17 cellular contexts compared by ENCODE assay signal in genomic region chrX:13808293-13808692, GRCh38. TPM values are rescaled to one million over a fixed set of nuclear protein-coding genes. Genes with fewer than 3 reads are reported as not detected.
"Had no signal": no experiment of that assay in that cellular context is flagged by ENCODE, and none has a peak within 500 bp of the region (broad histone marks: within the 10 kb centered on the region; RNA-seq: fewer than 3 reads in every experiment).

No MANE protein-coding gene starts in this region.

- H3K9me3 ChIP-seq: ascending aorta, heart left ventricle, right atrium auricular region, vagina had no signal

- ATAC-seq: heart left ventricle; left lobe of liver; stimulated activated naive CD8-positive, alpha-beta T cell treated with anti-CD3 and anti-CD28 coated beads, Interleukin-15, amount 100 ng/mL, for 72 hours had no signal

- H3K4me1 ChIP-seq: ascending aorta, heart left ventricle, right atrium auricular region, vagina had no signal

- DNase-seq: activated CD4-positive, alpha-beta T cell treated with anti-CD3 and anti-CD28 coated beads, Interleukin-2, amount 10 ng/mL, durations not matched to agents 7 days and 5 days; activated gamma-delta T cell; erythroblast; heart left ventricle; kidney; occipital lobe; stimulated activated CD4-positive, alpha-beta T cell treated with anti-CD3 and anti-CD28 coated beads, Interleukin-15, amount 100 ng/mL, for 24 hours; stimulated activated CD4-positive, alpha-beta T cell treated with anti-CD3 and anti-CD28 coated beads, Interleukin-2, amount 100 ng/mL, for 48 hours; stimulated activated naive CD8-positive, alpha-beta T cell treated with anti-CD3 and anti-CD28 coated beads, Interleukin-15, amount 100 ng/mL, for 72 hours; T1000 had no signal

- H3K36me3 ChIP-seq: ascending aorta, heart left ventricle, right atrium auricular region, vagina had no signal

- H3K4me3 ChIP-seq: ascending aorta, coronary artery, heart left ventricle, right atrium auricular region, skin epidermis, vagina had no signal

- H3K27me3 ChIP-seq: ascending aorta, right atrium auricular region, vagina had no signal

- H3K27ac ChIP-seq: ascending aorta, coronary artery, heart left ventricle, right atrium auricular region, skin epidermis, vagina had no signal

RNA-seq across cellular contexts. Expression of gene GPM6B, which starts 8.6 kb away (rescaled TPM):
- total RNA-seq: activated CD4-positive, alpha-beta T cell treated with anti-CD3 and anti-CD28 coated beads, Interleukin-2, amount 10 ng/mL, durations not matched to agents 7 days and 5 days; lung microvascular endothelial cell had no signal
